In the genomic region with DNA sequence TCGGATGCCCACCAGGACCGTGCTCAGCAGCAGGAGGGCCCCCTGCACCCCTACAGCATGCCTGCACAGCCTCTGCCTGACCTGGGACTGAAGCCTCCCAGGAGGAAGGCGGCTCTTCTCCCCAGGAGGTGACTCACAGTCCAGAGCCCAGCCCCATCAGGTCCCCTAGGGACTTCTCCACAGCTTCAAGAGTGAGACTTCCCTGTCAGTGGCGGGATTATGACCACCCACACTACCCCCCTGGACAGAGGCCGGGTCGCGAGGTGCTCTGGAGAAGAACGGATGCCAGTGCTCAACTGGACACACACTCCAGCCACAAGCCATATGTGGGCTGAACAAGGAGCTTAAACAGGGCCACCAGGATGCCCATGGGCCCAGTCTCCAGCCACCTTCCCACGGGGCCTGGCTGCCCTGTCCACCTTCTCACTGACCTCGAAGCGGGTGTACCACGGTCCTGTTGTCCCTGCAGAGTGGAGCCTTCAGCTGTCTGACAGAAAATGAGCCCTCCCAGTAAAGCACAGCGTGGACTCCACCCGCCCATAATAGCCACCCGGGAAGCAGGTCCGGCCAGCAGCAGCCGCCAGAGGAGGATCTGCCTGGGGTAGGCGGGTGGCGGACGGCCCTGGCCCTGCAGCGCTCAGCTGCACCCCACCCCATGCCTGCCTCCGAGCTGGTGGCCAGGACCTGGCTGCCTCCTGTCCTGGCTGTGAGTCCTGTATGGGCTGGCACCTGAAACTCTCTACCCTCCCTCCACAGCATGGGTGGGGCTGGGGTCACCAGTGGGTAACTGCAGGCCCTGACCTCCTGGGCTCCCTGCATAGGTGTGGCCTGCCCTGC, we compare ENCODE assay signal across 8 cellular contexts. TPM values are rescaled to one million over a fixed set of nuclear protein-coding genes. Genes with fewer than 3 reads are reported as not detected.
A peak's percentile ranks its signal among the peaks of the same experiment; 100 is the strongest.
DNase-seq lines count a peak whose midpoint lies in the region; ATAC-seq, FAIRE-seq and TF ChIP-seq lines count a peak whose summit lies in the region.

No MANE protein-coding gene starts in this region.

- peaks cover 76% of the 10 kb centered on the region for H3K4me1 Mint-ChIP-seq in activated CD4-positive, alpha-beta T cell treated with anti-CD3 and anti-CD28 coated beads, Interleukin-2, amount 10 ng/mL, durations not matched to agents 24 days and 14 days
- peaks cover 32% of the 10 kb centered on the region for H3K4me1 Mint-ChIP-seq in astrocyte (ENCODE audit: low read depth, unreplicated experiment)
- H3K4me1 Mint-ChIP-seq in stimulated activated naive CD8-positive, alpha-beta T cell treated with anti-CD3 and anti-CD28 coated beads, Interleukin-15, amount 100 ng/mL, for 72 hours = peaks cover 98% of the 10 kb centered on the region

- FAIRE-seq in astrocyte (lab: Jason Lieb, UNC) = no peak

- peak overlapping the region; percentile 77 for H3K27ac Mint-ChIP-seq in activated CD4-positive, alpha-beta T cell treated with anti-CD3 and anti-CD28 coated beads, Interleukin-2, amount 10 ng/mL, durations not matched to agents 24 days and 14 days
- no peak overlapping the region for H3K27ac Mint-ChIP-seq in astrocyte (ENCODE audit: unreplicated experiment)
- peak overlapping the region; percentile 59 to 94 for H3K27ac Mint-ChIP-seq in stimulated activated naive CD8-positive, alpha-beta T cell treated with anti-CD3 and anti-CD28 coated beads, Interleukin-15, amount 100 ng/mL, for 72 hours

- TF ChIP-seq CTCF in astrocyte (IDR thresholded peaks at IDR 0.05; ENCODE audit: insufficient read depth, low read depth, low read length) = no peak

- no peak overlapping the region for H3K9ac ChIP-seq in astrocyte (ENCODE audit: low read length)

- H3K9me3 Mint-ChIP-seq in activated CD4-positive, alpha-beta T cell treated with anti-CD3 and anti-CD28 coated beads, Interleukin-2, amount 10 ng/mL, durations not matched to agents 24 days and 14 days = no peaks in the 10 kb centered on the region
- H3K9me3 Mint-ChIP-seq in astrocyte (ENCODE audit: unreplicated experiment) = no peaks in the 10 kb centered on the region
- H3K9me3 Mint-ChIP-seq in stimulated activated naive CD8-positive, alpha-beta T cell treated with anti-CD3 and anti-CD28 coated beads, Interleukin-15, amount 100 ng/mL, for 72 hours = no peaks in the 10 kb centered on the region

- ATAC-seq in HG03095 (IDR thresholded peaks at IDR 0.05; ENCODE audit: unreplicated experiment) (peak; percentile 51), HG03457 (IDR thresholded peaks at IDR 0.05; ENCODE audit: unreplicated experiment) (no peak)
- no peak for ATAC-seq in stimulated activated naive CD8-positive, alpha-beta T cell treated with anti-CD3 and anti-CD28 coated beads, Interleukin-15, amount 100 ng/mL, for 72 hours

- H3K9me3 ChIP-seq in astrocyte (ENCODE audit: insufficient read depth, low read depth, low read length) = no peaks in the 10 kb centered on the region

- no peak overlapping the region for H3K4me3 Mint-ChIP-seq in activated CD4-positive, alpha-beta T cell treated with anti-CD3 and anti-CD28 coated beads, Interleukin-2, amount 10 ng/mL, durations not matched to agents 24 days and 14 days
- no peak overlapping the region for H3K4me3 Mint-ChIP-seq in astrocyte (ENCODE audit: unreplicated experiment)
- peak overlapping the region; percentile 19 to 69 for H3K4me3 Mint-ChIP-seq in stimulated activated naive CD8-positive, alpha-beta T cell treated with anti-CD3 and anti-CD28 coated beads, Interleukin-15, amount 100 ng/mL, for 72 hours

- peaks cover 9% of the 10 kb centered on the region for H3K4me1 ChIP-seq in astrocyte (ENCODE audit: insufficient read depth, low read length)

- peak overlapping the region; percentile 38 for H3K4me2 ChIP-seq in astrocyte (ENCODE audit: low read length)

- no peaks in the 10 kb centered on the region for H3K36me3 ChIP-seq in astrocyte (ENCODE audit: insufficient read depth, low read length)

- H3K79me2 ChIP-seq in astrocyte (ENCODE audit: insufficient read depth, low read length) = no peaks in the 10 kb centered on the region

- H3K4me3 ChIP-seq in astrocyte (ENCODE audit: insufficient read depth, low read depth, low read length) = no peak overlapping the region

- no peak for DNase-seq in activated CD4-positive, alpha-beta T cell treated with anti-CD3 and anti-CD28 coated beads, Interleukin-2, amount 10 ng/mL, durations not matched to agents 24 days and 14 days
- DNase-seq in activated CD4-positive, alpha-beta T cell treated with anti-CD3 and anti-CD28 coated beads for 4 hours = no peak
- DNase-seq in astrocyte (ENCODE audit: low read depth) (no peak), HuH-7.5 (ENCODE audit: low spot score) (no peak), DMS79 treated with DMSO at 0.1 percent for 48 hours (lab: John Stamatoyannopoulos, UW) (no peak)
- DNase-seq in stimulated activated naive CD8-positive, alpha-beta T cell treated with anti-CD3 and anti-CD28 coated beads, Interleukin-15, amount 100 ng/mL, for 72 hours = no peak

- no peaks in the 10 kb centered on the region for H3K27me3 Mint-ChIP-seq in activated CD4-positive, alpha-beta T cell treated with anti-CD3 and anti-CD28 coated beads, Interleukin-2, amount 10 ng/mL, durations not matched to agents 24 days and 14 days
- H3K27me3 Mint-ChIP-seq in astrocyte (ENCODE audit: low read depth, unreplicated experiment) = peaks cover 4% of the 10 kb centered on the region
- no peaks in the 10 kb centered on the region for H3K27me3 Mint-ChIP-seq in stimulated activated naive CD8-positive, alpha-beta T cell treated with anti-CD3 and anti-CD28 coated beads, Interleukin-15, amount 100 ng/mL, for 72 hours

- H4K20me1 ChIP-seq in astrocyte (ENCODE audit: insufficient read depth, low read length) = no peaks in the 10 kb centered on the region

- H2AFZ ChIP-seq in astrocyte (ENCODE audit: low read depth, low read length) = no peak overlapping the region

- peaks cover 54% of the 10 kb centered on the region for H3K36me3 Mint-ChIP-seq in activated CD4-positive, alpha-beta T cell treated with anti-CD3 and anti-CD28 coated beads, Interleukin-2, amount 10 ng/mL, durations not matched to agents 24 days and 14 days (ENCODE audit: low read depth)
- H3K36me3 Mint-ChIP-seq in astrocyte (ENCODE audit: low read depth, unreplicated experiment) = no peaks in the 10 kb centered on the region

- H3K27me3 ChIP-seq in astrocyte (ENCODE audit: insufficient read depth, low read length) = peaks cover 2% of the 10 kb centered on the region

- intact Hi-C loops in activated CD4-positive, alpha-beta T cell treated with anti-CD3 and anti-CD28 coated beads, Interleukin-2, amount 10 ng/mL, durations not matched to agents 24 days and 14 days (cut with micrococcal nuclease) = no loop called here

- no peak overlapping the region for H3K27ac ChIP-seq in astrocyte (ENCODE audit: low read depth, low read length)

RNA-seq across cellular contexts. Expression of a gene that starts 54.7 kb away (rescaled TPM):
- total RNA-seq in activated CD4-positive, alpha-beta T cell treated with anti-CD3 and anti-CD28 coated beads, Interleukin-2, amount 10 ng/mL, durations not matched to agents 24 days and 14 days = 368 and 370 TPM in 2 replicates
- total RNA-seq in astrocyte = 4.8 and 6.2 TPM in 2 replicates

Comparison
In these comparisons a context has a peak if more than half of its experiments do, and no peak if none do; other contexts are left out.
1. H3K4me3 Mint-ChIP-seq: peak in stimulated activated naive CD8-positive, alpha-beta T cell treated with anti-CD3 and anti-CD28 coated beads, Interleukin-15, amount 100 ng/mL, for 72 hours (2 of 2); none in activated CD4-positive, alpha-beta T cell treated with anti-CD3 and anti-CD28 coated beads, Interleukin-2, amount 10 ng/mL, durations not matched to agents 24 days and 14 days (single experiment) and astrocyte (single experiment).
2. RNA of a gene that starts 54.7 kb away (total RNA-seq): 368 to 370 TPM in activated CD4-positive, alpha-beta T cell treated with anti-CD3 and anti-CD28 coated beads, Interleukin-2, amount 10 ng/mL, durations not matched to agents 24 days and 14 days; 4.8 to 6.2 TPM in astrocyte; every median in the first group is over 10 times any median in the second.